ENCODE assay signal across 24 cellular contexts in genomic region chr17:1906622-1907021, GRCh38.
DNase-seq lines count a peak whose midpoint lies in the region; ATAC-seq and TF ChIP-seq lines count a peak whose summit lies in the region.
"Had no signal": no experiment of that assay in that cellular context is flagged by ENCODE, and none has a peak within 500 bp of the region (broad histone marks: within the 10 kb centered on the region; RNA-seq: fewer than 3 reads in every experiment).

No MANE protein-coding gene starts in this region.

- H2BK5ac ChIP-seq in mesendoderm (ENCODE audit: low read length): no peak overlapping the region

- no peak overlapping the region for H3K9ac ChIP-seq in mesendoderm (ENCODE audit: low read length)
- H3K9ac ChIP-seq: BLaER1 treated with 17β-estradiol and CSF1 and Interleukin-3, amounts not matched to agents 10 nM and 100 nM had no signal

- H3K4me3 Mint-ChIP-seq in chondrocyte (ENCODE audit: unreplicated experiment): no peak overlapping the region
- H3K4me3 Mint-ChIP-seq: activated B cell treated with CpG ODN at 0.5 μM for 24 hours; activated T-helper 1 cell treated with anti-CD3 and anti-CD28 coated beads, Interleukin-12 subunit alpha, Interleukin-12 subunit beta, Interleukin-2, Interleukin-4 antibody, amounts not matched to agents 30 ng/mL and 10 ng/mL and 1 ng/mL, durations not matched to agents 14 hours and 24 hours and 36 hours; natural killer cell treated with Interleukin-12 subunit alpha and Interleukin-12 subunit beta and Interleukin-15 and Interleukin-18, amount 100 ng/mL, for 72 hours had no signal

- no peak overlapping the region for H4K8ac ChIP-seq in mesendoderm (ENCODE audit: low read depth, low read length)

- no peak overlapping the region for H2AK5ac ChIP-seq in mesendoderm (ENCODE audit: low read length)

- H3K18ac ChIP-seq in mesendoderm (ENCODE audit: low read length): no peak overlapping the region

- no peak overlapping the region for H2BK120ac ChIP-seq in mesendoderm (ENCODE audit: low read depth, low read length)

- H3K9me3 Mint-ChIP-seq in chondrocyte (ENCODE audit: low read depth): no peaks in the 10 kb centered on the region
- H3K9me3 Mint-ChIP-seq: activated B cell treated with CpG ODN at 0.5 μM for 24 hours; activated T-helper 1 cell treated with anti-CD3 and anti-CD28 coated beads, Interleukin-12 subunit alpha, Interleukin-12 subunit beta, Interleukin-2, Interleukin-4 antibody, amounts not matched to agents 30 ng/mL and 10 ng/mL and 1 ng/mL, durations not matched to agents 14 hours and 24 hours and 36 hours; natural killer cell treated with Interleukin-12 subunit alpha and Interleukin-12 subunit beta and Interleukin-15 and Interleukin-18, amount 100 ng/mL, for 72 hours had no signal

- H3K4me1 ChIP-seq in mesendoderm (ENCODE audit: control insufficient read depth, low read depth, low read length): no peaks in the 10 kb centered on the region

- H3K27me3 Mint-ChIP-seq in chondrocyte (ENCODE audit: low read depth): peaks cover 44% of the 10 kb centered on the region

- H3K36me3 Mint-ChIP-seq in chondrocyte (ENCODE audit: low read depth): no peaks in the 10 kb centered on the region
- H3K36me3 Mint-ChIP-seq: natural killer cell treated with Interleukin-12 subunit alpha and Interleukin-12 subunit beta and Interleukin-15 and Interleukin-18, amount 100 ng/mL, for 72 hours had no signal

- no peak overlapping the region for H3K56ac ChIP-seq in mesendoderm (ENCODE audit: low read length)

- no peaks in the 10 kb centered on the region for H3K79me2 ChIP-seq in mesendoderm (ENCODE audit: control insufficient read depth, insufficient read depth, low read length)

- ATAC-seq in HG03135 (IDR thresholded peaks at IDR 0.05; ENCODE audit: unreplicated experiment): no peak
- ATAC-seq: natural killer cell treated with Interleukin-12 subunit alpha and Interleukin-12 subunit beta and Interleukin-15 and Interleukin-18, amount 100 ng/mL, for 72 hours had no signal

- no peaks in the 10 kb centered on the region for H3K36me3 ChIP-seq in mesendoderm (ENCODE audit: control insufficient read depth, insufficient read depth, low read length)
- H3K36me3 ChIP-seq: BLaER1 treated with 17β-estradiol and CSF1 and Interleukin-3, amounts not matched to agents 10 nM and 100 nM; esophagus squamous epithelium; SJSA1 had no signal

- no peak overlapping the region for H3K4me2 ChIP-seq in mesendoderm (ENCODE audit: low read length)
- H3K4me2 ChIP-seq: BLaER1 treated with 17β-estradiol and CSF1 and Interleukin-3, amounts not matched to agents 10 nM and 100 nM; PC-9 had no signal

- peaks cover 7% of the 10 kb centered on the region for H3K4me1 Mint-ChIP-seq in chondrocyte (ENCODE audit: low read depth)

- H3K79me1 ChIP-seq in mesendoderm (ENCODE audit: low read length): no peaks in the 10 kb centered on the region

- peak; percentile 28 for TF ChIP-seq CTCF in chondrocyte (IDR thresholded peaks at IDR 0.05)

- no peak overlapping the region for H2BK15ac ChIP-seq in mesendoderm (replicated peaks; ENCODE audit: low read depth)

- no peak overlapping the region for H3K4ac ChIP-seq in mesendoderm (ENCODE audit: low read depth, low read length)

- no CpG with 5 or more reads among the region's 7 CpGs for WGBS in mesendoderm (ENCODE audit: extremely low coverage, insufficient coverage, low lambda C conversion rate)

- H3K23ac ChIP-seq in mesendoderm (ENCODE audit: low read length): no peak overlapping the region

- H3K27ac Mint-ChIP-seq in chondrocyte (ENCODE audit: unreplicated experiment): no peak overlapping the region
- H3K27ac Mint-ChIP-seq: activated B cell treated with CpG ODN at 0.5 μM for 24 hours; activated T-helper 1 cell treated with anti-CD3 and anti-CD28 coated beads, Interleukin-12 subunit alpha, Interleukin-12 subunit beta, Interleukin-2, Interleukin-4 antibody, amounts not matched to agents 30 ng/mL and 10 ng/mL and 1 ng/mL, durations not matched to agents 14 hours and 24 hours and 36 hours; natural killer cell treated with Interleukin-12 subunit alpha and Interleukin-12 subunit beta and Interleukin-15 and Interleukin-18, amount 100 ng/mL, for 72 hours had no signal

- H3K4me3 ChIP-seq in mesendoderm (ENCODE audit: low read length): no peak overlapping the region
- H3K4me3 ChIP-seq: BLaER1 treated with 17β-estradiol and CSF1 and Interleukin-3, amounts not matched to agents 10 nM and 100 nM; esophagus squamous epithelium; PC-9; SJSA1 had no signal

- DNase-seq in NCI-H2227 treated with DMSO at 0.1 percent for 48 hours (lab: John Stamatoyannopoulos, UW): peak; percentile 5
- DNase-seq in NCI-H2227 (lab: John Stamatoyannopoulos, UW; ENCODE audit: unreplicated experiment): no peak
- no peak for DNase-seq in chondrocyte (ENCODE audit: low spot score)
- peak; percentile 70 for DNase-seq in mesendoderm
- DNase-seq in NCI-H345 treated with DMSO at 0.1 percent for 48 hours (lab: John Stamatoyannopoulos, UW; ENCODE audit: unreplicated experiment): no peak
- no peak for DNase-seq in mesenteric fat pad (ENCODE audit: low spot score)
- DNase-seq: 8988T, activated B cell treated with CpG ODN at 0.5 μM for 24 hours, DMS 273 treated with DMSO at 0.1 percent for 48 hours, esophagus squamous epithelium, H9, hypothalamus, KG1, kidney glomerular epithelial cell, mesenchymal stem cell, MV-4-11, NCI-H2081 had no signal

- H3K27ac ChIP-seq in mesendoderm (ENCODE audit: low read depth, low read length): no peak overlapping the region
- peak overlapping the region; percentile 27 for H3K27ac ChIP-seq in temporal lobe (ENCODE audit: low read depth, low read length)
- H3K27ac ChIP-seq: BLaER1 treated with 17β-estradiol and CSF1 and Interleukin-3, amounts not matched to agents 10 nM and 100 nM; esophagus squamous epithelium; PC-9; SJSA1 had no signal

- H3K27me3 ChIP-seq in mesendoderm (ENCODE audit: insufficient read depth, low read length, poor library complexity): peaks cover 3% of the 10 kb centered on the region

- no peak overlapping the region for H4K5ac ChIP-seq in mesendoderm (ENCODE audit: low read length)

Comparison
In these comparisons a context has a peak if more than half of its experiments do, and no peak if none do; other contexts are left out.
1. DNase-seq: peak in NCI-H2227 treated with DMSO at 0.1 percent for 48 hours (single experiment) and mesendoderm (single experiment); none in NCI-H2227 (single experiment), chondrocyte (single experiment), NCI-H345 treated with DMSO at 0.1 percent for 48 hours (single experiment) and mesenteric fat pad (single experiment).